ENCODE assay signal across 28 cellular contexts in the genomic region with DNA sequence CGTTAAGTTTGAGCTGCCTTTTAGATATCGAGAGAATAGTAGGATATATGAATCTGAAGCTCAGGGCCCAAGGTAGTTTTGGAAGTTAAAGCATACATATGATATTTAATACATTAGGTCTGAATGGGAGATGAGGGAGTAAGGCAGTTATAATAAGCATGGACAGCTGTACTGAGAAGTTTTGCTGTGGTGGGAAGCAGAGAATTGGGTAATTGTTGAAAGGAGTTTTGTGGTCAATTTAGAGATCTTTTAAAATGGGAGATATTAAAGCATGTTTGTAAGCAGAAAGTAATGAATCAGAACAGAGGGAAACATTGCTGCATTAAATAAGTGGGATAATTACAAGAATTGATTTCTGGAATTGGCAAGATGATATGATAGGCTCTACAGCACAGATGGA.
"Had no signal": no experiment of that assay in that cellular context is flagged by ENCODE, and none has a peak within 500 bp of the region (broad histone marks: within the 10 kb centered on the region; RNA-seq: fewer than 3 reads in every experiment).

No MANE protein-coding gene starts in this region.

- H3K27ac ChIP-seq: brain microvascular endothelial cell, cardiac muscle cell, RWPE1, SJSA1 had no signal

- H3K4me3 Mint-ChIP-seq: activated CD4-positive, alpha-beta memory T cell treated with anti-CD3 and anti-CD28 coated beads for 36 hours; activated CD4-positive, alpha-beta T cell treated with anti-CD3 and anti-CD28 coated beads, Interleukin-2, amount 10 ng/mL, durations not matched to agents 7 days and 5 days; activated naive CD4-positive, alpha-beta T cell treated with anti-CD3 and anti-CD28 coated beads, Interleukin-2, amount 10 ng/mL, durations not matched to agents 7 days and 5 days; activated naive CD8-positive, alpha-beta T cell treated with anti-CD3 and anti-CD28 coated beads for 36 hours; WTC11 had no signal

- H3K4me3 ChIP-seq: cardiac muscle cell, SJSA1 had no signal

- H3K27ac Mint-ChIP-seq: activated CD4-positive, alpha-beta memory T cell treated with anti-CD3 and anti-CD28 coated beads for 36 hours; activated naive CD8-positive, alpha-beta T cell treated with anti-CD3 and anti-CD28 coated beads for 36 hours; activated T-helper 2 cell treated with anti-CD3 and anti-CD28 coated beads, Interferon-gamma antibody, Interleukin-2, Interleukin-4, amounts not matched to agents 10 μg/mL and 5 μg/mL and 100 μg/mL, durations not matched to agents 14 hours and 24 hours and 36 hours; WTC11 had no signal

- ATAC-seq: Panc1, SK-N-SH treated with all-trans-retinoic acid at 6 μM for 48 hours, WTC11 had no signal

- DNase-seq: activated CD4-positive, alpha-beta memory T cell treated with anti-CD3 and anti-CD28 coated beads for 36 hours; activated CD4-positive, alpha-beta T cell treated with anti-CD3 and anti-CD28 coated beads, Interleukin-2, amount 10 ng/mL, durations not matched to agents 7 days and 5 days; activated CD4-positive, CD25-positive, alpha-beta regulatory T cell treated with anti-CD3 and anti-CD28 coated beads, Interleukin-2, amount 50 U/mL, for 72 hours; activated CD8-positive, alpha-beta memory T cell treated with anti-CD3 and anti-CD28 coated beads for 24 hours; activated gamma-delta T cell treated with Interleukin-2 at 50 U/mL for 16 hours; activated naive CD4-positive, alpha-beta T cell treated with anti-CD3 and anti-CD28 coated beads, Interleukin-2, amount 10 ng/mL, durations not matched to agents 7 days and 5 days; activated naive CD8-positive, alpha-beta T cell treated with anti-CD3 and anti-CD28 coated beads for 36 hours; activated T-cell treated with anti-CD3 and anti-CD28 coated beads, Interleukin-2, amount 50 U/mL, for 48 hours; brain microvascular endothelial cell; cerebellar nuclear complex; KG1; NCI-H1092; NCI-H1417; NCI-H2029; NCI-H345; NCI-H510A; NCI-H69; NK-92 treated with Interleukin-12 subunit alpha and Interleukin-12 subunit beta, amount 100 ng/mL, for 24 hours; OCI-M1; Right ventricle myocardium superior; SW 1271 had no signal

- H3K27me3 ChIP-seq: brain microvascular endothelial cell, cardiac muscle cell, SJSA1 had no signal

- H3K4me1 Mint-ChIP-seq: activated CD4-positive, alpha-beta T cell treated with anti-CD3 and anti-CD28 coated beads, Interleukin-2, amount 10 ng/mL, durations not matched to agents 7 days and 5 days; activated naive CD4-positive, alpha-beta T cell treated with anti-CD3 and anti-CD28 coated beads, Interleukin-2, amount 10 ng/mL, durations not matched to agents 7 days and 5 days; WTC11 had no signal

- H3K27me3 Mint-ChIP-seq: activated CD4-positive, alpha-beta memory T cell treated with anti-CD3 and anti-CD28 coated beads for 36 hours; activated CD4-positive, alpha-beta T cell treated with anti-CD3 and anti-CD28 coated beads, Interleukin-2, amount 10 ng/mL, durations not matched to agents 7 days and 5 days; activated naive CD4-positive, alpha-beta T cell treated with anti-CD3 and anti-CD28 coated beads, Interleukin-2, amount 10 ng/mL, durations not matched to agents 7 days and 5 days; activated naive CD8-positive, alpha-beta T cell treated with anti-CD3 and anti-CD28 coated beads for 36 hours had no signal
